8 cellular contexts compared by ENCODE assay signal in genomic region chr13:36858285-36858684, GRCh38. TPM values are rescaled to one million over a fixed set of nuclear protein-coding genes. Genes with fewer than 3 reads are reported as not detected.
A peak's percentile ranks its signal among the peaks of the same experiment; 100 is the strongest.
DNase-seq lines count a peak whose midpoint lies in the region; ATAC-seq, FAIRE-seq and TF ChIP-seq lines count a peak whose summit lies in the region.

No MANE protein-coding gene starts in this region.

- no peak overlapping the region for H3K4me3 Mint-ChIP-seq in Caco-2 (ENCODE audit: unreplicated experiment)
- no peak overlapping the region for H3K4me3 Mint-ChIP-seq in neural progenitor cell

- no peak for TF ChIP-seq POLR2A in IMR-90 (IDR thresholded peaks at IDR 0.05; ENCODE audit: low read depth, low read length)

- TF ChIP-seq RAD21 in IMR-90 (IDR thresholded peaks at IDR 0.05; ENCODE audit: low read length): peak; percentile 70

- H3K36me3 ChIP-seq in Caco-2 (ENCODE audit: control insufficient read depth, insufficient read depth, low read length) (no peaks in the 10 kb centered on the region), IMR-90 (ENCODE audit: control insufficient read depth, insufficient read depth, low read length) (peaks cover 8% of the 10 kb centered on the region), neural progenitor cell (no peaks in the 10 kb centered on the region)

- TF ChIP-seq CTCF in Caco-2 (IDR thresholded peaks at IDR 0.05; ENCODE audit: insufficient read depth in 1 of 2, low read depth in 1 of 2, low read length in 1 of 2, severe bottlenecking in 1 of 2, unreplicated experiment in 1 of 2): peak; percentile 47 to 49
- TF ChIP-seq CTCF in IMR-90 (conservative IDR thresholded peaks at IDR 0.05; ENCODE audit: low read depth, low read length): peak; percentile 61
- peak; percentile 59 for TF ChIP-seq CTCF in neural progenitor cell (IDR thresholded peaks at IDR 0.05)

- ATAC-seq in GM18909 (IDR thresholded peaks at IDR 0.05; ENCODE audit: poor library complexity, unreplicated experiment) (peak; percentile 76), IMR-90 (ENCODE audit: low read depth) (peak; percentile 94), esophagus mucosa (peak; percentile 51)

- H3K27me3 Mint-ChIP-seq in Caco-2 (ENCODE audit: insufficient read depth, unreplicated experiment): no peaks in the 10 kb centered on the region
- peaks cover 2% of the 10 kb centered on the region for H3K27me3 Mint-ChIP-seq in neural progenitor cell (ENCODE audit: insufficient read depth, low read depth)

- H3K36me3 Mint-ChIP-seq in Caco-2 (ENCODE audit: insufficient read depth, unreplicated experiment): no peaks in the 10 kb centered on the region
- H3K36me3 Mint-ChIP-seq in neural progenitor cell: peaks cover 3% of the 10 kb centered on the region

- CTCF ChIA-PET in Caco-2 (lab: Charles Lee): interaction anchor here (0.7 to 1.5 kb wide), 4 partner anchors 10 to 857 kb away, joined by 3 to 20 read pairs (median 4); no protein-coding TSS in a partner anchor
- CTCF ChIA-PET in IMR-90 (lab: Yijun Ruan, JAX): interaction anchor here (0.7 to 2.0 kb wide), 10 partner anchors 9 to 134 kb away, joined by 3 to 20 read pairs (median 5); no protein-coding TSS in a partner anchor

- intact Hi-C loops in Caco-2 (cut with micrococcal nuclease; ENCODE audit: unreplicated experiment) (loop anchor here (1.0 to 5.0 kb wide), 4 partner anchors 34 to 211 kb away; no protein-coding TSS in a partner anchor), IMR-90 (cut with micrococcal nuclease) (loop anchor here (1.0 to 2.0 kb wide), 2 partner anchors 61 to 123 kb away; no protein-coding TSS in a partner anchor)

- no peak overlapping the region for H2BK15ac ChIP-seq in IMR-90 (ENCODE audit: low read depth, low read length)

- H3K4me3 ChIP-seq in Caco-2 (ENCODE audit: low read depth, low read length): no peak overlapping the region
- H3K4me3 ChIP-seq in IMR-90 (ENCODE audit: insufficient read depth, low read depth, low read length): no peak overlapping the region
- no peak overlapping the region for H3K4me3 ChIP-seq in neural progenitor cell

- H4K91ac ChIP-seq in IMR-90 (ENCODE audit: insufficient read depth, low read depth, low read length): no peak overlapping the region

- H3K4me2 ChIP-seq in IMR-90 (ENCODE audit: low read depth, low read length): no peak overlapping the region
- no peak overlapping the region for H3K4me2 ChIP-seq in neural progenitor cell

- H2BK5ac ChIP-seq in IMR-90 (ENCODE audit: low read depth, low read length, poor library complexity, severe bottlenecking): no peak overlapping the region

- H2AFZ ChIP-seq in IMR-90 (replicated peaks; ENCODE audit: low read length, poor library complexity): peak overlapping the region; percentile 71
- H2AFZ ChIP-seq in neural progenitor cell (replicated peaks): no peak overlapping the region

- no peak overlapping the region for H3K23ac ChIP-seq in IMR-90 (ENCODE audit: low read depth, low read length)

- H3K4me1 ChIP-seq in Caco-2 (peaks cover 8% of the 10 kb centered on the region), IMR-90 (ENCODE audit: control insufficient read depth, insufficient read depth, low read length) (no peaks in the 10 kb centered on the region; the same call in 1 of the 2 replicates), neural progenitor cell (no peaks in the 10 kb centered on the region)

- H4K8ac ChIP-seq in IMR-90 (ENCODE audit: low read depth in 2 of 2, low read length in 2 of 2): no peak overlapping the region

- H3K9me3 Mint-ChIP-seq in Caco-2 (ENCODE audit: unreplicated experiment) (no peaks in the 10 kb centered on the region), neural progenitor cell (no peaks in the 10 kb centered on the region)

- no peak overlapping the region for H3K14ac ChIP-seq in IMR-90 (replicated peaks; ENCODE audit: low read depth, low read length)

- no peak overlapping the region for H2BK120ac ChIP-seq in IMR-90 (ENCODE audit: low read depth, low read length)

- H3K18ac ChIP-seq in IMR-90 (ENCODE audit: low read depth, low read length): no peak overlapping the region

- no peaks in the 10 kb centered on the region for H3K27me3 ChIP-seq in Caco-2 (replicated peaks; ENCODE audit: control insufficient read depth, insufficient read depth, low read length)
- H3K27me3 ChIP-seq in IMR-90 (ENCODE audit: control insufficient read depth, insufficient read depth, low read length): no peaks in the 10 kb centered on the region
- H3K27me3 ChIP-seq in neural progenitor cell: no peaks in the 10 kb centered on the region

- H3K79me1 ChIP-seq in IMR-90 (ENCODE audit: low read depth in 1 of 2, low read length in 2 of 2): peaks cover 0 to 3% of the 10 kb centered on the region in 2 experiments; a peak in 2 of 4 replicates

- no peak overlapping the region for H2BK20ac ChIP-seq in IMR-90 (ENCODE audit: low read depth, low read length)

- no peak overlapping the region for H2AK9ac ChIP-seq in IMR-90 (replicated peaks; ENCODE audit: low read depth, low read length, poor library complexity)

- H3K4ac ChIP-seq in IMR-90 (ENCODE audit: low read depth, low read length): peak overlapping the region; percentile 22; the same call in 1 of the 2 replicates

- H3K56ac ChIP-seq in IMR-90 (ENCODE audit: extremely low read depth, insufficient read depth, low read length): no peak overlapping the region

- in situ Hi-C loops in IMR-90 (cut with MboI; ENCODE audit: low sequenced_read_pairs): loop anchor here (5.0 kb wide), 1 partner anchor 124 kb away; no protein-coding TSS in a partner anchor

- dilution Hi-C loops in IMR-90 (cut with HindIII; ENCODE audit: low sequenced_read_pairs, unreplicated experiment): loop anchor here (25.0 kb wide), 1 partner anchor 129 kb away; the partner anchor contains the start of gene ALG5

- H2AK5ac ChIP-seq in IMR-90 (ENCODE audit: low read depth, low read length): peak overlapping the region; percentile 67; the same call in 1 of the 2 replicates

- POLR2A ChIA-PET in Caco-2 (lab: Charles Lee) (no interaction called here), IMR-90 (lab: Charles Lee; ENCODE audit: unreplicated experiment) (interaction anchor here (1.2 kb wide), 1 partner anchor 123 kb away, joined by 5 read pairs; no protein-coding TSS in a partner anchor)

- H3K9me1 ChIP-seq in IMR-90 (ENCODE audit: insufficient read depth, low read length): peaks cover 7% of the 10 kb centered on the region; the same call in 1 of the 2 replicates

- H3F3A ChIP-seq in neural progenitor cell (ENCODE audit: low read depth): no peaks in the 10 kb centered on the region

- DNase-seq in Caco-2 (peak in 1 of 2 experiments; percentile 63), IMR-90 (peak; percentile 65), RCC 7860 (ENCODE audit: low spot score) (peak; percentile 56), neural progenitor cell (ENCODE audit: low spot score) (peak; percentile 73), HPDE6-E6E7 (ENCODE audit: extremely low spot score) (no peak), NCI-H1048 (lab: John Stamatoyannopoulos, UW) (no peak)

- no peaks in the 10 kb centered on the region for H3K9me3 ChIP-seq in Caco-2
- H3K9me3 ChIP-seq in IMR-90 (ENCODE audit: control insufficient read depth, insufficient read depth, low read length): no peaks in the 10 kb centered on the region
- H3K9me3 ChIP-seq in neural progenitor cell (ENCODE audit: low read depth): no peaks in the 10 kb centered on the region

- H3K9ac ChIP-seq in IMR-90 (ENCODE audit: low read depth, low read length) (no peak overlapping the region), neural progenitor cell (no peak overlapping the region)

- no peak for FAIRE-seq in RCC 7860 (lab: Jason Lieb, UNC)

- WGBS in IMR-90 (ENCODE audit: extremely low coverage in 2 of 2, insufficient read length in 1 of 2), 2 experiments: 50% methylated on average over 1 of the region's 3 CpGs; no CpG with 5 or more reads in 1 of the 2 experiments

- H3K27ac Mint-ChIP-seq in Caco-2 (ENCODE audit: unreplicated experiment) (no peak overlapping the region), neural progenitor cell (no peak overlapping the region)

- no peaks in the 10 kb centered on the region for H4K20me1 ChIP-seq in IMR-90 (ENCODE audit: insufficient read depth, low read length)
- H4K20me1 ChIP-seq in neural progenitor cell (ENCODE audit: low read depth): no peaks in the 10 kb centered on the region

- no peak overlapping the region for H4K5ac ChIP-seq in IMR-90 (ENCODE audit: low read depth, low read length)

- BruUV-seq in Caco-2 (replicated peaks; lab: Mats Ljungman, UMichigan): no TSS peak
- no TSS peak for BruUV-seq in IMR-90 (replicated peaks; lab: Mats Ljungman, UMichigan)

- H3K27ac ChIP-seq in IMR-90 (ENCODE audit: insufficient read depth, low read length): no peak overlapping the region
- no peak overlapping the region for H3K27ac ChIP-seq in neural progenitor cell

- H3K4me1 Mint-ChIP-seq in Caco-2 (ENCODE audit: low read depth, unreplicated experiment) (no peaks in the 10 kb centered on the region), neural progenitor cell (no peaks in the 10 kb centered on the region)

- no peaks in the 10 kb centered on the region for H3K79me2 ChIP-seq in neural progenitor cell (ENCODE audit: low read depth)

TF ChIP-seq in IMR-90, 13 proteins besides CTCF, POLR2A, EP300 and RAD21:
- no peak for TF ChIP-seq MAZ (IDR thresholded peaks at IDR 0.05; ENCODE audit: borderline replicate concordance, low read depth, low read length)
- peak; percentile 75 for TF ChIP-seq SMC3 (IDR thresholded peaks at IDR 0.05; ENCODE audit: low read depth, low read length)

RNA-seq across cellular contexts. Expression of gene RFXAP, which starts 39.3 kb away (rescaled TPM):
- total RNA-seq in Caco-2 (2022) (8.7 and 11.5 TPM in 2 replicates), IMR-90 (2012; rRNA removed) (0.54 and 0.83 TPM in 2 replicates), esophagus mucosa (2.6 TPM), neural progenitor cell (ENCODE audit: low replicate concordance) (7.5 and 10.4 TPM in 2 replicates)
- polyA plus RNA-seq in IMR-90 (2012; rRNA removed): 2.2 and 2.7 TPM in 2 replicates
- polyA plus RNA-seq in IMR-90 (2012; cell fraction: cytosol; rRNA removed): 1.1 and 1.5 TPM in 2 replicates
- 2.0 and 5.4 TPM in 2 replicates for polyA plus RNA-seq in IMR-90 (2012; cell fraction: nucleus; rRNA removed; ENCODE audit: low replicate concordance)

Comparison
In these comparisons a context has a peak if more than half of its experiments do, and no peak if none do; other contexts are left out.
1. DNase-seq: peak in IMR-90 (single experiment), RCC 7860 (single experiment) and neural progenitor cell (single experiment); none in HPDE6-E6E7 (single experiment) and NCI-H1048 (single experiment).
2. Peak in every context shown above with its lines, with median percentiles within 50 percentile points of each other: CTCF ChIP-seq and ATAC-seq.